Comparison of ENCODE assay signal across 8 cellular contexts in the genomic region with DNA sequence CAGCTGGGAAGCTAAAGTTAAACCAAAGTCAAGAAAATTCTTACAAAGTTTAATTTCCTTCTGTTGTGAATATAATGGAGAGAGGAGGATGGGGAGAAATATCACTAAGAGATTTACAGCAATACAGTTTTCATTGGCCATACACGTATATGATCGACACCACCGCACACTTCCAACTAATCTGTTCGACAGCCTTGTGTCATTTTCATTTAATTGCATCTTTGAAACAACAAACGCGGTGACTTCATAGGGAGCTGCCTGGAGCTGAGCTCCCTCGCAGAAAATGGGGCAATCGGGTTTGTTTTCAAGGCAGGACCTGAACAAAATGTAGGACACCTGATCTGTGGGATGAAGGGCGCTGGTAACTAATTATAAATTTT. TPM values are rescaled to one million over a fixed set of nuclear protein-coding genes. Genes with fewer than 3 reads are reported as not detected.
A peak's percentile ranks its signal among the peaks of the same experiment; 100 is the strongest.
DNase-seq lines count a peak whose midpoint lies in the region; ATAC-seq and TF ChIP-seq lines count a peak whose summit lies in the region.

No MANE protein-coding gene starts in this region.

- TF ChIP-seq EP300 in gastroesophageal sphincter (IDR thresholded peaks at IDR 0.05), result no peak

- H3K9me3 ChIP-seq in WERI-Rb-1 (ENCODE audit: severe bottlenecking) (no peaks in the 10 kb centered on the region), gastroesophageal sphincter (no peaks in the 10 kb centered on the region)

- H3K36me3 Mint-ChIP-seq in activated T-cell treated with anti-CD3 and anti-CD28 coated beads, Interleukin-2, amount 50 U/mL, for 72 hours (ENCODE audit: insufficient read depth in 2 of 2), result peaks cover 0 to 1% of the 10 kb centered on the region in 2 donors

- peak overlapping the region; percentile 5 for H3K27ac Mint-ChIP-seq in activated T-cell treated with anti-CD3 and anti-CD28 coated beads, Interleukin-2, amount 50 U/mL, for 72 hours

- H3K4me3 ChIP-seq in WERI-Rb-1 (ENCODE audit: low read depth, low read length) (peak overlapping the region; percentile 83), gastroesophageal sphincter (peak overlapping the region; percentile 59 to 74), retinal pigment epithelial cell (ENCODE audit: low read length) (peak overlapping the region; percentile 87)

- peak overlapping the region; percentile 76 for H3K27ac ChIP-seq in WERI-Rb-1
- peak overlapping the region; percentile 57 to 89 (median 87) for H3K27ac ChIP-seq in gastroesophageal sphincter

- peaks cover 10% of the 10 kb centered on the region for H3K4me1 Mint-ChIP-seq in activated T-cell treated with anti-CD3 and anti-CD28 coated beads, Interleukin-2, amount 50 U/mL, for 72 hours (ENCODE audit: low read depth)

- no peak for DNase-seq in activated T-cell treated with anti-CD3 and anti-CD28 coated beads, Interleukin-2, amount 50 U/mL, for 72 hours
- no peak for DNase-seq in activated T-cell treated with anti-CD3 and anti-CD28 coated beads, Interleukin-2, amount 50 U/mL, for 1 hour
- DNase-seq in WERI-Rb-1 (peak; percentile 26), retinal pigment epithelial cell (ENCODE audit: low read depth) (no peak), NCI-H226 (no peak)

- 8 to 14% methylated on average over 9 of the region's 9 CpGs for WGBS in gastroesophageal sphincter (ENCODE audit: low coverage in 1 of 2), 2 donors

- TF ChIP-seq POLR2A in gastroesophageal sphincter (IDR thresholded peaks at IDR 0.05), result no peak

- peaks cover 52% of the 10 kb centered on the region for H3K27me3 Mint-ChIP-seq in activated T-cell treated with anti-CD3 and anti-CD28 coated beads, Interleukin-2, amount 50 U/mL, for 72 hours (ENCODE audit: low read depth)

- TF ChIP-seq CTCF in WERI-Rb-1 (IDR thresholded peaks at IDR 0.05; ENCODE audit: low read depth, low read length) (no peak), gastroesophageal sphincter (IDR thresholded peaks at IDR 0.05) (no peak), retinal pigment epithelial cell (conservative IDR thresholded peaks at IDR 0.05; ENCODE audit: low read depth, low read length) (no peak)

- no peak for ATAC-seq in activated T-cell treated with anti-CD3 and anti-CD28 coated beads, Interleukin-2, amount 50 U/mL, for 72 hours (replicated peaks in 1 of 2)
- no peak for ATAC-seq in gastroesophageal sphincter
- ATAC-seq in HG02571 (IDR thresholded peaks at IDR 0.05; ENCODE audit: unreplicated experiment), result no peak
- ATAC-seq in HG02870 (IDR thresholded peaks at IDR 0.05; ENCODE audit: unreplicated experiment), result no peak

- no peaks in the 10 kb centered on the region for H3K9me3 Mint-ChIP-seq in activated T-cell treated with anti-CD3 and anti-CD28 coated beads, Interleukin-2, amount 50 U/mL, for 72 hours

- H3K4me3 Mint-ChIP-seq in activated T-cell treated with anti-CD3 and anti-CD28 coated beads, Interleukin-2, amount 50 U/mL, for 72 hours, result peak overlapping the region; percentile 78 to 88

- no peaks in the 10 kb centered on the region for H3K27me3 ChIP-seq in WERI-Rb-1 (ENCODE audit: insufficient read depth, low read depth, severe bottlenecking)
- no peaks in the 10 kb centered on the region for H3K27me3 ChIP-seq in gastroesophageal sphincter

- no peaks in the 10 kb centered on the region for H3K36me3 ChIP-seq in WERI-Rb-1
- no peaks in the 10 kb centered on the region for H3K36me3 ChIP-seq in gastroesophageal sphincter

- H3K4me1 ChIP-seq in gastroesophageal sphincter, result peaks cover 0 to 51% (median 5%) of the 10 kb centered on the region in 3 donors

RNA-seq across cellular contexts. Expression of gene PTPN13, which starts 1.3 kb away (rescaled TPM):
- 1 to 10 TPM; 2.4 to 7.8 TPM for total RNA-seq in activated T-cell treated with anti-CD3 and anti-CD28 coated beads, Interleukin-2, amount 50 U/mL, for 72 hours
- 10 to 100 TPM; 12.8 to 22.7 (median 20.7) TPM for total RNA-seq in gastroesophageal sphincter
